In the genomic region with DNA sequence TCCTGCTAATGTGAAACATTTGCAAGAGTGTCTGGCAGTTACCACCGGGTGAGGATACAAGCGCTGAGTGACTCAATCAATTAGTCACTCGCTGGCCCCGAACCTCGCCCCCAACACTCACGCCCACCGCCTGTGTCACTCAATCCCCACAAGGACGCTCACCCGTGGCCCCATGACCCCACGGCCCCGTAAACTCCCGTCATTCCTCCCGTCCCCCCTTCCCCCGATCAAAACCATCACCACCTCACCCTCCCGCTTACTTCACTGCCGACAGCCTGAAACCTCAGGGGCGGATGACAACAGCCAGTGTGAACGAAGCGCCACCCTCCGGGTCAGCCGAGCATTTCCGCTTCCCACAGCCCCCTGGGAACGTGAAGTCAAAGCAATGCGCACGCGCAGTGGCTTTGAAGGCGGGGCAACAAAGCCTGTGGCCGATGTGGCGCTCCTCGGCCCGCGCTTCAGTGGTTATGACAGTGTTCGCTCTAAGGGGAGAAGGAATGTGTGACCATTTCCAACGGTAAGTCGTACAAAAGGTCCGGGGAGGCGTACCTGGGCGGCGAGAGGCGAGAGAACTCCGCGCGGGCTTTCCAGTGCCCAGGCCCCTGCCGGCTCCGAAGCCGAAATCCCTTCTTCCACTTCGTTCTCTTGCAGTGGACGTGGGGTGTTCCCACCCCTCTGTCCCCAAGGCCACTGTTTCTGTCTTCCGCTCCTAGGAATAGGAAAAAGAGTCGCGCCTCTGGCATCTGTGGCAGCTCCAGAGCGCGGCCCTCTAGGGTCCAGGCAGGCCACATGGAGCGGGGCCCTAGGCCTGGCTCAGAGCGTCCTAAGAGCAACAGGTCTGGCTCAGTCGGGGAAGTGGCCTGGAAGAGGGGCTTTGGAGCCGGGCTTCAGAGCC, we compare ENCODE assay signal across 1 cellular context.
TF ChIP-seq lines count a peak whose summit lies in the region.

A gene (minus strand): TSS at position 311 of the 895 bp plus-strand sequence. CDS start 3,334 bp downstream, outside the sequence.

TF ChIP-seq in HepG2, 621 proteins besides CTCF, POLR2A, EP300 and RAD21 (continued from another document and continues in another):
- TF ChIP-seq, protein P1, sequence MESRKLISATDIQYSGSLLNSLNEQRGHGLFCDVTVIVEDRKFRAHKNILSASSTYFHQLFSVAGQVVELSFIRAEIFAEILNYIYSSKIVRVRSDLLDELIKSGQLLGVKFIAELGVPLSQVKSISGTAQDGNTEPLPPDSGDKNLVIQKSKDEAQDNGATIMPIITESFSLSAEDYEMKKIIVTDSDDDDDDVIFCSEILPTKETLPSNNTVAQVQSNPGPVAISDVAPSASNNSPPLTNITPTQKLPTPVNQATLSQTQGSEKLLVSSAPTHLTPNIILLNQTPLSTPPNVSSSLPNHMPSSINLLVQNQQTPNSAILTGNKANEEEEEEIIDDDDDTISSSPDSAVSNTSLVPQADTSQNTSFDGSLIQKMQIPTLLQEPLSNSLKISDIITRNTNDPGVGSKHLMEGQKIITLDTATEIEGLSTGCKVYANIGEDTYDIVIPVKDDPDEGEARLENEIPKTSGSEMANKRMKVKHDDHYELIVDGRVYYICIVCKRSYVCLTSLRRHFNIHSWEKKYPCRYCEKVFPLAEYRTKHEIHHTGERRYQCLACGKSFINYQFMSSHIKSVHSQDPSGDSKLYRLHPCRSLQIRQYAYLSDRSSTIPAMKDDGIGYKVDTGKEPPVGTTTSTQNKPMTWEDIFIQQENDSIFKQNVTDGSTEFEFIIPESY (CRISPR knock-in tag; IDR thresholded peaks at IDR 0.05): no peak
- TF ChIP-seq ZFP36 (IDR thresholded peaks at IDR 0.05; ENCODE audit: borderline replicate concordance, low read depth, low read length, partially characterized antibody): no peak
- no peak for TF ChIP-seq IRX3 (CRISPR knock-in tag; IDR thresholded peaks at IDR 0.05; ENCODE audit: borderline replicate concordance, low read depth)
- TF ChIP-seq, protein P2, sequence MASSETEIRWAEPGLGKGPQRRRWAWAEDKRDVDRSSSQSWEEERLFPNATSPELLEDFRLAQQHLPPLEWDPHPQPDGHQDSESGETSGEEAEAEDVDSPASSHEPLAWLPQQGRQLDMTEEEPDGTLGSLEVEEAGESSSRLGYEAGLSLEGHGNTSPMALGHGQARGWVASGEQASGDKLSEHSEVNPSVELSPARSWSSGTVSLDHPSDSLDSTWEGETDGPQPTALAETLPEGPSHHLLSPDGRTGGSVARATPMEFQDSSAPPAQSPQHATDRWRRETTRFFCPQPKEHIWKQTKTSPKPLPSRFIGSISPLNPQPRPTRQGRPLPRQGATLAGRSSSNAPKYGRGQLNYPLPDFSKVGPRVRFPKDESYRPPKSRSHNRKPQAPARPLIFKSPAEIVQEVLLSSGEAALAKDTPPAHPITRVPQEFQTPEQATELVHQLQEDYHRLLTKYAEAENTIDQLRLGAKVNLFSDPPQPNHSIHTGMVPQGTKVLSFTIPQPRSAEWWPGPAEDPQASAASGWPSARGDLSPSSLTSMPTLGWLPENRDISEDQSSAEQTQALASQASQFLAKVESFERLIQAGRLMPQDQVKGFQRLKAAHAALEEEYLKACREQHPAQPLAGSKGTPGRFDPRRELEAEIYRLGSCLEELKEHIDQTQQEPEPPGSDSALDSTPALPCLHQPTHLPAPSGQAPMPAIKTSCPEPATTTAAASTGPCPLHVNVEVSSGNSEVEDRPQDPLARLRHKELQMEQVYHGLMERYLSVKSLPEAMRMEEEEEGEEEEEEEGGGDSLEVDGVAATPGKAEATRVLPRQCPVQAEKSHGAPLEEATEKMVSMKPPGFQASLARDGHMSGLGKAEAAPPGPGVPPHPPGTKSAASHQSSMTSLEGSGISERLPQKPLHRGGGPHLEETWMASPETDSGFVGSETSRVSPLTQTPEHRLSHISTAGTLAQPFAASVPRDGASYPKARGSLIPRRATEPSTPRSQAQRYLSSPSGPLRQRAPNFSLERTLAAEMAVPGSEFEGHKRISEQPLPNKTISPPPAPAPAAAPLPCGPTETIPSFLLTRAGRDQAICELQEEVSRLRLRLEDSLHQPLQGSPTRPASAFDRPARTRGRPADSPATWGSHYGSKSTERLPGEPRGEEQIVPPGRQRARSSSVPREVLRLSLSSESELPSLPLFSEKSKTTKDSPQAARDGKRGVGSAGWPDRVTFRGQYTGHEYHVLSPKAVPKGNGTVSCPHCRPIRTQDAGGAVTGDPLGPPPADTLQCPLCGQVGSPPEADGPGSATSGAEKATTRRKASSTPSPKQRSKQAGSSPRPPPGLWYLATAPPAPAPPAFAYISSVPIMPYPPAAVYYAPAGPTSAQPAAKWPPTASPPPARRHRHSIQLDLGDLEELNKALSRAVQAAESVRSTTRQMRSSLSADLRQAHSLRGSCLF (CRISPR knock-in tag; IDR thresholded peaks at IDR 0.05; ENCODE audit: borderline replicate concordance): no peak
- TF ChIP-seq, protein P3, sequence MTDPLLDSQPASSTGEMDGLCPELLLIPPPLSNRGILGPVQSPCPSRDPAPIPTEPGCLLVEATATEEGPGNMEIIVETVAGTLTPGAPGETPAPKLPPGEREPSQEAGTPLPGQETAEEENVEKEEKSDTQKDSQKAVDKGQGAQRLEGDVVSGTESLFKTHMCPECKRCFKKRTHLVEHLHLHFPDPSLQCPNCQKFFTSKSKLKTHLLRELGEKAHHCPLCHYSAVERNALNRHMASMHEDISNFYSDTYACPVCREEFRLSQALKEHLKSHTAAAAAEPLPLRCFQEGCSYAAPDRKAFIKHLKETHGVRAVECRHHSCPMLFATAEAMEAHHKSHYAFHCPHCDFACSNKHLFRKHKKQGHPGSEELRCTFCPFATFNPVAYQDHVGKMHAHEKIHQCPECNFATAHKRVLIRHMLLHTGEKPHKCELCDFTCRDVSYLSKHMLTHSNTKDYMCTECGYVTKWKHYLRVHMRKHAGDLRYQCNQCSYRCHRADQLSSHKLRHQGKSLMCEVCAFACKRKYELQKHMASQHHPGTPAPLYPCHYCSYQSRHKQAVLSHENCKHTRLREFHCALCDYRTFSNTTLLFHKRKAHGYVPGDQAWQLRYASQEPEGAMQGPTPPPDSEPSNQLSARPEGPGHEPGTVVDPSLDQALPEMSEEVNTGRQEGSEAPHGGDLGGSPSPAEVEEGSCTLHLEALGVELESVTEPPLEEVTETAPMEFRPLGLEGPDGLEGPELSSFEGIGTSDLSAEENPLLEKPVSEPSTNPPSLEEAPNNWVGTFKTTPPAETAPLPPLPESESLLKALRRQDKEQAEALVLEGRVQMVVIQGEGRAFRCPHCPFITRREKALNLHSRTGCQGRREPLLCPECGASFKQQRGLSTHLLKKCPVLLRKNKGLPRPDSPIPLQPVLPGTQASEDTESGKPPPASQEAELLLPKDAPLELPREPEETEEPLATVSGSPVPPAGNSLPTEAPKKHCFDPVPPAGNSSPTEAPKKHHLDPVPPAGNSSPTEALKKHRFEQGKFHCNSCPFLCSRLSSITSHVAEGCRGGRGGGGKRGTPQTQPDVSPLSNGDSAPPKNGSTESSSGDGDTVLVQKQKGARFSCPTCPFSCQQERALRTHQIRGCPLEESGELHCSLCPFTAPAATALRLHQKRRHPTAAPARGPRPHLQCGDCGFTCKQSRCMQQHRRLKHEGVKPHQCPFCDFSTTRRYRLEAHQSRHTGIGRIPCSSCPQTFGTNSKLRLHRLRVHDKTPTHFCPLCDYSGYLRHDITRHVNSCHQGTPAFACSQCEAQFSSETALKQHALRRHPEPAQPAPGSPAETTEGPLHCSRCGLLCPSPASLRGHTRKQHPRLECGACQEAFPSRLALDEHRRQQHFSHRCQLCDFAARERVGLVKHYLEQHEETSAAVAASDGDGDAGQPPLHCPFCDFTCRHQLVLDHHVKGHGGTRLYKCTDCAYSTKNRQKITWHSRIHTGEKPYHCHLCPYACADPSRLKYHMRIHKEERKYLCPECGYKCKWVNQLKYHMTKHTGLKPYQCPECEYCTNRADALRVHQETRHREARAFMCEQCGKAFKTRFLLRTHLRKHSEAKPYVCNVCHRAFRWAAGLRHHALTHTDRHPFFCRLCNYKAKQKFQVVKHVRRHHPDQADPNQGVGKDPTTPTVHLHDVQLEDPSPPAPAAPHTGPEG (CRISPR knock-in tag; IDR thresholded peaks at IDR 0.05): no peak
- no peak for TF ChIP-seq ZNF484 (CRISPR knock-in tag; IDR thresholded peaks at IDR 0.05; ENCODE audit: borderline replicate concordance, low read depth)
- TF ChIP-seq NFYC (CRISPR knock-in tag; IDR thresholded peaks at IDR 0.05): no peak
- peak; percentile 85 for TF ChIP-seq POLR2G (IDR thresholded peaks at IDR 0.05; ENCODE audit: low read depth, low read length)
- TF ChIP-seq NFIC (IDR thresholded peaks at IDR 0.05; ENCODE audit: low read length): no peak
- TF ChIP-seq ZNF296 (CRISPR knock-in tag; conservative IDR thresholded peaks at IDR 0.05): no peak
- TF ChIP-seq DMAP1 (CRISPR knock-in tag; IDR thresholded peaks at IDR 0.05): peak; percentile 47
- TF ChIP-seq, protein P4, sequence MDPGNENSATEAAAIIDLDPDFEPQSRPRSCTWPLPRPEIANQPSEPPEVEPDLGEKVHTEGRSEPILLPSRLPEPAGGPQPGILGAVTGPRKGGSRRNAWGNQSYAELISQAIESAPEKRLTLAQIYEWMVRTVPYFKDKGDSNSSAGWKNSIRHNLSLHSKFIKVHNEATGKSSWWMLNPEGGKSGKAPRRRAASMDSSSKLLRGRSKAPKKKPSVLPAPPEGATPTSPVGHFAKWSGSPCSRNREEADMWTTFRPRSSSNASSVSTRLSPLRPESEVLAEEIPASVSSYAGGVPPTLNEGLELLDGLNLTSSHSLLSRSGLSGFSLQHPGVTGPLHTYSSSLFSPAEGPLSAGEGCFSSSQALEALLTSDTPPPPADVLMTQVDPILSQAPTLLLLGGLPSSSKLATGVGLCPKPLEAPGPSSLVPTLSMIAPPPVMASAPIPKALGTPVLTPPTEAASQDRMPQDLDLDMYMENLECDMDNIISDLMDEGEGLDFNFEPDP (CRISPR knock-in tag; conservative IDR thresholded peaks at IDR 0.05): no peak
- no peak for TF ChIP-seq RNF2 (conservative IDR thresholded peaks at IDR 0.05; ENCODE audit: low read depth)
- 0 out of 2 replicates have a peak, but pooled peaks have one; percentile 14 for TF ChIP-seq CBX5 (CRISPR knock-in tag; IDR thresholded peaks at IDR 0.05; ENCODE audit: borderline replicate concordance)
- TF ChIP-seq ZMYM4 (CRISPR knock-in tag; IDR thresholded peaks at IDR 0.05): peak; percentile 82
- no peak for TF ChIP-seq MATR3 (CRISPR knock-in tag; IDR thresholded peaks at IDR 0.05)
- TF ChIP-seq ZBTB7B (CRISPR knock-in tag; IDR thresholded peaks at IDR 0.05): 0 out of 2 replicates have a peak, but pooled peaks have one; percentile 21
- no peak; the same call in 1 of the 2 replicates for TF ChIP-seq ZNF563 (CRISPR knock-in tag; IDR thresholded peaks at IDR 0.05)
- TF ChIP-seq ZNF543 (CRISPR knock-in tag; IDR thresholded peaks at IDR 0.05): no peak
- TF ChIP-seq ZNF652 (CRISPR knock-in tag; IDR thresholded peaks at IDR 0.05; ENCODE audit: borderline replicate concordance, low read depth): no peak
- TF ChIP-seq, protein P5, sequence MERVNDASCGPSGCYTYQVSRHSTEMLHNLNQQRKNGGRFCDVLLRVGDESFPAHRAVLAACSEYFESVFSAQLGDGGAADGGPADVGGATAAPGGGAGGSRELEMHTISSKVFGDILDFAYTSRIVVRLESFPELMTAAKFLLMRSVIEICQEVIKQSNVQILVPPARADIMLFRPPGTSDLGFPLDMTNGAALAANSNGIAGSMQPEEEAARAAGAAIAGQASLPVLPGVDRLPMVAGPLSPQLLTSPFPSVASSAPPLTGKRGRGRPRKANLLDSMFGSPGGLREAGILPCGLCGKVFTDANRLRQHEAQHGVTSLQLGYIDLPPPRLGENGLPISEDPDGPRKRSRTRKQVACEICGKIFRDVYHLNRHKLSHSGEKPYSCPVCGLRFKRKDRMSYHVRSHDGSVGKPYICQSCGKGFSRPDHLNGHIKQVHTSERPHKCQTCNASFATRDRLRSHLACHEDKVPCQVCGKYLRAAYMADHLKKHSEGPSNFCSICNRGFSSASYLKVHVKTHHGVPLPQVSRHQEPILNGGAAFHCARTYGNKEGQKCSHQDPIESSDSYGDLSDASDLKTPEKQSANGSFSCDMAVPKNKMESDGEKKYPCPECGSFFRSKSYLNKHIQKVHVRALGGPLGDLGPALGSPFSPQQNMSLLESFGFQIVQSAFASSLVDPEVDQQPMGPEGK (CRISPR knock-in tag; IDR thresholded peaks at IDR 0.05): no peak
- TF ChIP-seq CBX1 (IDR thresholded peaks at IDR 0.05; ENCODE audit: low read depth): no peak
- TF ChIP-seq NBN (conservative IDR thresholded peaks at IDR 0.05): no peak
- no peak; the same call in 1 of the 2 replicates for TF ChIP-seq ZNF205 (CRISPR knock-in tag; IDR thresholded peaks at IDR 0.05)
- peak; percentile 44; the same call in 1 of the 2 replicates for TF ChIP-seq HOXA3 (CRISPR knock-in tag; IDR thresholded peaks at IDR 0.05)
- TF ChIP-seq RFXAP (CRISPR knock-in tag; IDR thresholded peaks at IDR 0.05; ENCODE audit: borderline replicate concordance): no peak
- TF ChIP-seq SYNCRIP (IDR thresholded peaks at IDR 0.05; ENCODE audit: insufficient read depth, low read depth, low read length): no peak
